ENCODE assay signal across 1 cellular context in the genomic region with DNA sequence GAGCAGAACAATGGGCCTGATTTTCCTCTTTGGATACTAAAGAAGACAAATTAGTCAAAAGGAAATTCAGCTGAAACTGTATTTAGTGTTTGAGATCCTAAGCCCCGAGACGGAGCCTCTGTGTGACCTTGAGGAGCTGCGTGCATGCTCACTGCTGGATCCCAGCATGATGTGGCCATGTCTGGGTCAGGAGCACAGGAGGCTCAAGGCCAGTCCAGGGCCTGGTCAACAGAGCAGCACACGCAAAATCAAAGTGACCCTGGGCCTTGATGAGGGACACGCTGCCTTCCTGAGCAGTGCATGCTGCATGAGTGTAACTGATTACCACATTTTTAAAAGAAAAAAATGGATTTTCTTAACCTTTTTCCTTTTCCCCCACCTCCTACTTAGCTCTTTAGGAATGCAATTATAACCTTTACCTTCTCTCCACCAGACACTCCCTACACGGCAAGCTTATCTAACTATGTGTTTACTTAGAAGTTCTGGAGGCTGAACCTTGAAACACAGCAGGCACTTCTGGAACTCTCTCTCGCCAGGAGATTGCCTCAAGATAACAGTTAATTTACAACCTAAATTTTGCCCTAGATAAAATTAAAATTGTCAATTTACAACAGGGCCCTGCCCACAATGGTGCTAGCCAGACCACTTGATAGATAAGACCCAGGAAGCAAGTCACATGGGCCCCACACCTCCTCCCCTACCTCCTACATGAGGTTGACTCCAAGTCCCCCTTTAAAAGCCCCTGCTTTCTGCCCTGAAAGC.
TF ChIP-seq lines count a peak whose summit lies in the region.

No MANE protein-coding gene starts in this region.

TF ChIP-seq in HepG2, 621 proteins besides CTCF, POLR2A, EP300 and RAD21 (continued from another document and continues in another):
- TF ChIP-seq ZNF687 (CRISPR knock-in tag; IDR thresholded peaks at IDR 0.05) (peak; percentile 55), MED1 (CRISPR knock-in tag; IDR thresholded peaks at IDR 0.05) (peak; percentile 75), ZNF512 (CRISPR knock-in tag; IDR thresholded peaks at IDR 0.05) (no peak), SMARCC2 (IDR thresholded peaks at IDR 0.05) (no peak), NR0B2 (CRISPR knock-in tag; IDR thresholded peaks at IDR 0.05) (no peak), ZNF773 (CRISPR knock-in tag; IDR thresholded peaks at IDR 0.05; ENCODE audit: borderline replicate concordance) (no peak), HOMEZ (CRISPR knock-in tag; IDR thresholded peaks at IDR 0.05; ENCODE audit: low read depth) (peak; percentile 96; the same call in 1 of the 2 replicates), ARID5B (CRISPR knock-in tag; IDR thresholded peaks at IDR 0.05) (peak; percentile 86), FOXP4 (CRISPR knock-in tag; IDR thresholded peaks at IDR 0.05) (0 out of 2 replicates have a peak, but pooled peaks have one; percentile 11), ZMYM4 (CRISPR knock-in tag; IDR thresholded peaks at IDR 0.05) (peak; percentile 98), FOXJ3 (CRISPR knock-in tag; IDR thresholded peaks at IDR 0.05; ENCODE audit: borderline replicate concordance) (peak; percentile 50; the same call in 1 of the 2 replicates), ZFP82 (CRISPR knock-in tag; IDR thresholded peaks at IDR 0.05; ENCODE audit: borderline replicate concordance) (no peak), FOSL1 (CRISPR knock-in tag; IDR thresholded peaks at IDR 0.05; ENCODE audit: borderline replicate concordance) (no peak), KDM2A (CRISPR knock-in tag; IDR thresholded peaks at IDR 0.05; ENCODE audit: borderline replicate concordance, low read depth) (peak; percentile 45; the same call in 1 of the 2 replicates), SRF (IDR thresholded peaks at IDR 0.05; ENCODE audit: low read depth, low read length) (peak; percentile 71; the same call in 1 of the 2 replicates), MAX (IDR thresholded peaks at IDR 0.05) (peak; percentile 52), MTA1 (CRISPR knock-in tag; IDR thresholded peaks at IDR 0.05; ENCODE audit: borderline replicate concordance) (peak; percentile 31; the same call in 1 of the 2 replicates), RXRB (CRISPR knock-in tag; IDR thresholded peaks at IDR 0.05; ENCODE audit: borderline replicate concordance) (peak; percentile 70), RXRA (CRISPR knock-in tag; IDR thresholded peaks at IDR 0.05) (0 out of 2 replicates have a peak, but pooled peaks have one; percentile 50), ZMYM3 (CRISPR knock-in tag; IDR thresholded peaks at IDR 0.05) (peak; percentile 40; the same call in 1 of the 2 replicates), TCF7L2 (IDR thresholded peaks at IDR 0.05; ENCODE audit: low read depth, low read length) (no peak), FOXA1 (IDR thresholded peaks at IDR 0.05) (no peak), FOXA1 (CRISPR knock-in tag; IDR thresholded peaks at IDR 0.05) (peak; percentile 72), MXD4 (CRISPR knock-in tag; IDR thresholded peaks at IDR 0.05) (peak; percentile 64; the same call in 1 of the 2 replicates), ZNF792 (CRISPR knock-in tag; IDR thresholded peaks at IDR 0.05) (peak; percentile 60; the same call in 1 of the 2 replicates), HMGXB4 (CRISPR knock-in tag; IDR thresholded peaks at IDR 0.05; ENCODE audit: borderline replicate concordance in 1 of 2, low read depth in 1 of 2) (0 out of 4 replicates have a peak, but pooled peaks of 1 of the 2 experiments have one; percentile 28), FOXO1 (CRISPR knock-in tag; IDR thresholded peaks at IDR 0.05) (peak; percentile 77; the same call in 1 of the 2 replicates), ZNF441 (CRISPR knock-in tag; IDR thresholded peaks at IDR 0.05; ENCODE audit: borderline replicate concordance) (no peak), TBL1XR1 (IDR thresholded peaks at IDR 0.05; ENCODE audit: borderline replicate concordance, low read length, partially characterized antibody) (no peak), RARA (CRISPR knock-in tag; IDR thresholded peaks at IDR 0.05) (peak; percentile 90), FOSL2 (CRISPR knock-in tag; IDR thresholded peaks at IDR 0.05) (peak; percentile 61), SPEN (CRISPR knock-in tag; IDR thresholded peaks at IDR 0.05; ENCODE audit: low read depth) (peak; percentile 60; the same call in 1 of the 2 replicates), ZGPAT (CRISPR knock-in tag; IDR thresholded peaks at IDR 0.05) (peak; percentile 71; the same call in 1 of the 2 replicates), ZNF264 (CRISPR knock-in tag; IDR thresholded peaks at IDR 0.05) (peak; percentile 68; the same call in 1 of the 2 replicates), ZNF788 (CRISPR knock-in tag; IDR thresholded peaks at IDR 0.05; ENCODE audit: borderline replicate concordance) (peak; percentile 39; the same call in 1 of the 2 replicates)
- TF ChIP-seq, protein P1, sequence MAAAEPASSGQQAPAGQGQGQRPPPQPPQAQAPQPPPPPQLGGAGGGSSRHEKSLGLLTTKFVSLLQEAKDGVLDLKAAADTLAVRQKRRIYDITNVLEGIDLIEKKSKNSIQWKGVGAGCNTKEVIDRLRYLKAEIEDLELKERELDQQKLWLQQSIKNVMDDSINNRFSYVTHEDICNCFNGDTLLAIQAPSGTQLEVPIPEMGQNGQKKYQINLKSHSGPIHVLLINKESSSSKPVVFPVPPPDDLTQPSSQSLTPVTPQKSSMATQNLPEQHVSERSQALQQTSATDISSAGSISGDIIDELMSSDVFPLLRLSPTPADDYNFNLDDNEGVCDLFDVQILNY (CRISPR knock-in tag; conservative IDR thresholded peaks at IDR 0.05) = no peak
